ENCODE assay signal across 8 cellular contexts in the genomic region with DNA sequence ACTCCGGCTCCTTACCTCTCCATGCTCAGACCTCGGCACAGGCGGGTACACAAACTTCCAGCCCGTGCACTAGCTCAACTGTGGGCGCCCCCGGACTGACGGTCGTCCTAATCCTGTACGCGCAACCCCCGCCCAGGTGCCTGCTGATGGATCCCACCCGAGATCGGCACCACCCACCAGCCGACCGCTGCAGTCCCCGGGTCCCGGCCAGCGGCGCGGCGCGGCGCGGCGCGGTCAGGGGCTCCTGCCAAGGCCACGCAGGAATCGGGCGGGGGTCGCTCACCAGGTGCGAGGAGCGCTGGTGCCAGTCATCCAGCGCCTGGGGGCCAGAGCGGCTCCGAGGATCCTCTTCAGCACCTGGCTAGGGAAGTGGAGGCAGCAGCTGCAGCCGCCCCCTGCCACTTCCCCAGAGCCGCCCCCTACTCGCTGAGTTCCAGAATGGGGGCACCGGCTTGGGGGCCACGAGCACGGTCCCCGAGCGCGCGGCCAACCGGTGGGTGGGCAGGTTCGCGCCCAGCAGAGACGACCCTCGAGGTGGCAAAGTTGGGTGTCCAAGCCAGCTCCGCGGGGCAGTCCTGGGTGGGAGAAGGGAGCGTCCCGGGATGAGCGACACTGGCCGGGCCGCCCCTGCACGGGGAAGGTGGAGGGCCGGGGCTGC. TPM values are rescaled to one million over a fixed set of nuclear protein-coding genes. Genes with fewer than 3 reads are reported as not detected.
DNase-seq lines count a peak whose midpoint lies in the region; ATAC-seq and TF ChIP-seq lines count a peak whose summit lies in the region.

No MANE protein-coding gene starts in this region.

- H3K27ac ChIP-seq in AG04450 (ENCODE audit: low read depth, low read length): no peak overlapping the region
- peak overlapping the region; percentile 77 to 78 for H3K27ac ChIP-seq in mucosa of rectum (ENCODE audit: low read depth in 2 of 2, low read length in 2 of 2)
- H3K27ac ChIP-seq in SJCRH30: no peak overlapping the region

- peak overlapping the region; percentile 66 to 76 for H3K9ac ChIP-seq in mucosa of rectum (ENCODE audit: low read depth in 1 of 2, low read length in 2 of 2)

- H3K36me3 ChIP-seq in mucosa of rectum (ENCODE audit: control insufficient read depth in 2 of 2, insufficient read depth in 2 of 2, low read length in 2 of 2) (peaks cover 12 to 16% of the 10 kb centered on the region in 2 donors), SJCRH30 (no peaks in the 10 kb centered on the region)

- H3K9me3 ChIP-seq in AG04450 (ENCODE audit: control insufficient read depth, insufficient read depth, low read length): no peaks in the 10 kb centered on the region; the same call in 1 of the 2 replicates
- H3K9me3 ChIP-seq in mucosa of rectum (ENCODE audit: control insufficient read depth in 2 of 2, low read length in 2 of 2): no peaks in the 10 kb centered on the region
- H3K9me3 ChIP-seq in SJCRH30 (replicated peaks): no peaks in the 10 kb centered on the region

- H3K27me3 ChIP-seq in AG04450 (ENCODE audit: control insufficient read depth, insufficient read depth, low read length) (no peaks in the 10 kb centered on the region), mucosa of rectum (ENCODE audit: control insufficient read depth in 2 of 2, insufficient read depth in 2 of 2, low read length in 2 of 2) (no peaks in the 10 kb centered on the region), SJCRH30 (no peaks in the 10 kb centered on the region)

- no peak for TF ChIP-seq CTCF in AG04450 (IDR thresholded peaks at IDR 0.05; ENCODE audit: low read depth, low read length)

- H3K4me1 ChIP-seq in mucosa of rectum (ENCODE audit: control insufficient read depth in 2 of 2, insufficient read depth in 2 of 2, low read length in 2 of 2) (peaks cover 7 to 8% of the 10 kb centered on the region in 2 donors), SJCRH30 (no peaks in the 10 kb centered on the region)

- POLR2A ChIA-PET in AG04450 (lab: Yijun Ruan, JAX): interaction anchor here (1.1 kb wide), 1 partner anchor 108 kb away, joined by 3 read pairs; no protein-coding TSS in a partner anchor

- H3K4me3 ChIP-seq in AG04450 (ENCODE audit: low read depth, low read length) (peak overlapping the region; percentile 82), mucosa of rectum (ENCODE audit: low read length in 2 of 2) (peak overlapping the region; percentile 81 to 87), SJCRH30 (no peak overlapping the region)

- DNase-seq in AG04450 (ENCODE audit: low read depth, low spot score): no peak
- peak; percentile 65 for DNase-seq in ecto neural progenitor cell (ENCODE audit: low spot score)
- no peak for DNase-seq in SJCRH30
- no peak for DNase-seq in stimulated activated CD4-positive, alpha-beta T cell treated with anti-CD3 and anti-CD28 coated beads, Interleukin-2, amount 100 ng/mL, for 48 hours
- no peak for DNase-seq in GF-D8 (lab: John Stamatoyannopoulos, UW)

- ATAC-seq in HG03432 (IDR thresholded peaks at IDR 0.05; ENCODE audit: unreplicated experiment) (peak; percentile 22), GM19324 (IDR thresholded peaks at IDR 0.05; ENCODE audit: low FRiP score, unreplicated experiment) (no peak)

- CTCF ChIA-PET in AG04450 (lab: Charles Lee): interaction anchor here (1.7 to 2.7 kb wide), 3 partner anchors 33 to 312 kb away, joined by 4 to 8 read pairs (median 6); no protein-coding TSS in a partner anchor

RNA-seq across cellular contexts. Expression of gene SEMA5A, which starts 0.4 kb away (rescaled TPM):
- polyA plus RNA-seq in AG04450 (2011; rRNA removed): 28.0 and 31.8 TPM in 2 replicates
- 165 and 221 TPM in 2 replicates for polyA minus RNA-seq in AG04450 (2011; rRNA and poly(A)+ RNA removed)
- not detected in 2 replicates for total RNA-seq in SJCRH30 (2014; rRNA removed; shearing (Covaris generic))

Comparison
In these comparisons a context has a peak if more than half of its experiments do, and no peak if none do; other contexts are left out.
1. H3K27ac ChIP-seq: peak in mucosa of rectum (2 of 2); none in AG04450 (single experiment) and SJCRH30 (single experiment).